In genomic region chr1:113422315-113423068, GRCh38 we compare ENCODE assay signal across 2 cellular contexts.
TF ChIP-seq lines count a peak whose summit lies in the region.

No MANE protein-coding gene starts in this region.

TF ChIP-seq in H1, 55 proteins besides CTCF, POLR2A, EP300 and RAD21:
- TF ChIP-seq EZH2 (IDR thresholded peaks at IDR 0.05; ENCODE audit: low read depth, low read length, severe bottlenecking) (no peak), YY1 (IDR thresholded peaks at IDR 0.05; ENCODE audit: low read depth, low read length) (no peak), TCF12 (IDR thresholded peaks at IDR 0.05; ENCODE audit: low read depth, low read length) (no peak), MAFK (IDR thresholded peaks at IDR 0.05; ENCODE audit: low read depth, low read length) (no peak), JUN (IDR thresholded peaks at IDR 0.05; ENCODE audit: low read depth, low read length) (no peak), EGR1 (IDR thresholded peaks at IDR 0.05; ENCODE audit: borderline replicate concordance, low read depth, low read length) (no peak), TBP (IDR thresholded peaks at IDR 0.05; ENCODE audit: low read depth, low read length) (no peak), ATF2 (IDR thresholded peaks at IDR 0.05; ENCODE audit: low read length) (no peak), SUZ12 (IDR thresholded peaks at IDR 0.05; ENCODE audit: low read length) (no peak), CBX8 (IDR thresholded peaks at IDR 0.05; ENCODE audit: borderline replicate concordance, low read depth, low read length) (no peak), RFX5 (IDR thresholded peaks at IDR 0.05; ENCODE audit: borderline replicate concordance, low read depth, low read length) (no peak), SAP30 (IDR thresholded peaks at IDR 0.05; ENCODE audit: insufficient read depth, insufficient replicate concordance, low read length) (no peak), POU5F1 (IDR thresholded peaks at IDR 0.05; ENCODE audit: low read depth, low read length) (no peak), CBX5 (IDR thresholded peaks at IDR 0.05; ENCODE audit: low read depth, low read length) (no peak), SIX5 (IDR thresholded peaks at IDR 0.05; ENCODE audit: low read depth, low read length) (no peak), CHD1 (IDR thresholded peaks at IDR 0.05; ENCODE audit: low read depth, low read length) (no peak)

TF ChIP-seq in HepG2, 621 proteins besides CTCF, POLR2A, EP300 and RAD21:
- TF ChIP-seq AGO2 (optimal IDR thresholded peaks at IDR 0.05; ENCODE audit: low read depth, low read length): peak; percentile 17
- no peak for TF ChIP-seq NPAS2 (CRISPR knock-in tag; IDR thresholded peaks at IDR 0.05; ENCODE audit: borderline replicate concordance)
TF ChIP-seq in HepG2: peak in this region for 1.
